20 cellular contexts compared by ENCODE assay signal in the genomic region with DNA sequence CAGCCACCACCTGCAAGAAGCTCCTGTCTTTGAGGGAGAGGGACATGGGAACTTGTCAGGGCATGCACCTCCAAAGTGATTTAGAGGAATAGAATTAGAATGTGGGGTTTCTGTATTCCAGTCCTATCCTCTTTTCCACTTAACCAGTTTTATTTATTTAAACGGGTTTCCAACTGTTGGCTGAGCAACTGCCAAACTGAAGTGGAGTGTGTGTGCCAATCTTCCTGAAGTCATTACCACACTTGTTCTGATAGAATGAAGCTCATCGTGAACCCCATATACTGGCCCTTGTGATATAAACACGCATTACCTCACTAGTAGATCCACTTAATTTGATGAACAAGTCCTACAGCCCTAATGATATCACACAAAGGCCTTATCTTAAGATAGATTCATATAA.
"Had no signal": no experiment of that assay in that cellular context is flagged by ENCODE, and none has a peak within 500 bp of the region (broad histone marks: within the 10 kb centered on the region; RNA-seq: fewer than 3 reads in every experiment).

No MANE protein-coding gene starts in this region.

- H3K9me3 ChIP-seq: colonic mucosa, esophagus muscularis mucosa, gastroesophageal sphincter, lower lobe of right lung, right atrium auricular region, thyroid gland, upper lobe of right lung had no signal

- H3K4me1 ChIP-seq: colonic mucosa, esophagus muscularis mucosa, gastroesophageal sphincter, right atrium auricular region, thyroid gland, upper lobe of right lung had no signal

- H3K4me3 ChIP-seq: colonic mucosa, dorsolateral prefrontal cortex, esophagus muscularis mucosa, gastroesophageal sphincter, lower lobe of right lung, right atrium auricular region, thyroid gland, upper lobe of right lung had no signal

- DNase-seq: activated CD4-positive, alpha-beta T cell treated with anti-CD3 and anti-CD28 coated beads for 1 hour; activated CD8-positive, alpha-beta memory T cell treated with anti-CD3 and anti-CD28 coated beads for 24 hours; activated CD8-positive, alpha-beta memory T cell treated with anti-CD3 and anti-CD28 coated beads, Interleukin-2, amount 50 U/mL, for 4 hours; activated naive CD4-positive, alpha-beta T cell treated with Interleukin-2 at 50 U/mL for 16 hours; activated naive CD8-positive, alpha-beta T cell treated with anti-CD3 and anti-CD28 coated beads for 36 hours; activated T-cell treated with anti-CD3 and anti-CD28 coated beads, Interleukin-2, amount 50 U/mL, for 4 hours; colonic mucosa; left cardiac atrium; lower lobe of right lung; midbrain; natural killer cell; stimulated activated CD4-positive, alpha-beta T cell treated with anti-CD3 and anti-CD28 coated beads, Interleukin-4, amount 100 ng/mL, for 4 hours; stimulated activated naive CD8-positive, alpha-beta T cell treated with anti-CD3 and anti-CD28 coated beads, Interleukin-15, Interleukin-2, amounts not matched to agents 100 U/mL and 50 U/mL, for 24 hours; T-helper 1 cell; thyroid gland; upper lobe of right lung had no signal

- H3K27ac ChIP-seq: colonic mucosa, esophagus muscularis mucosa, gastroesophageal sphincter, lower lobe of right lung, right atrium auricular region, thyroid gland, upper lobe of right lung had no signal

- H3K36me3 ChIP-seq: colonic mucosa, esophagus muscularis mucosa, gastroesophageal sphincter, lower lobe of right lung, right atrium auricular region, thyroid gland, upper lobe of right lung had no signal

- H3K27me3 ChIP-seq: colonic mucosa, esophagus muscularis mucosa, right atrium auricular region, thyroid gland, upper lobe of right lung had no signal
